26 cellular contexts compared by ENCODE assay signal in the genomic region with DNA sequence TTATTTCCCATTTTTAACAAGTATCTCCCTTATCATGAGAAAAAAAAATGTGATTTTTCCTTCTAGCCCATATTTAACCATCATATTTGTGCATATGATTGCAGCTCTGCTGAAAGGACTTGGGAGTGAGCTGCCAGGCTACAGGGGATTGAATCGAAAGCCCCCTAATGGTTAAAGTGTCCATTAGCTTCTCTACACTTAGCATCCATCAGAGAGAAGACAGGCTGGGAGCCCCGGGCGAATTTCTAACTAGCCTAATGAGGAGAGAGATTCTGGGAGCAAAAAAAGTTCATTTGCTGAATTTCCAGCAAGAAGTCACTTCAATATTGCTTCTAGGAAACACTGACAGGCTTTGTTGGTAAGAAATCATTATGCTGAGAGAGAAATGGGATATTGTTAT.
"Had no signal": no experiment of that assay in that cellular context is flagged by ENCODE, and none has a peak within 500 bp of the region (broad histone marks: within the 10 kb centered on the region; RNA-seq: fewer than 3 reads in every experiment).

No MANE protein-coding gene starts in this region.

- H3K27me3 ChIP-seq: breast epithelium, Peyer's patch, SJCRH30 had no signal

- H3K36me3 ChIP-seq: breast epithelium, Peyer's patch, SJCRH30 had no signal

- H3K36me3 Mint-ChIP-seq: activated naive CD4-positive, alpha-beta T cell treated with anti-CD3 and anti-CD28 coated beads, Interleukin-2, amount 50 U/mL, for 24 hours had no signal

- H3K4me1 Mint-ChIP-seq: activated naive CD4-positive, alpha-beta T cell treated with anti-CD3 and anti-CD28 coated beads, Interleukin-2, amount 50 U/mL, for 24 hours had no signal

- H3K9me3 ChIP-seq: breast epithelium, Peyer's patch, SJCRH30 had no signal

- ATAC-seq: activated CD8-positive, alpha-beta T cell treated with anti-CD3 and anti-CD28 coated beads, Interleukin-2, amount 10 ng/mL, durations not matched to agents 7 days and 5 days had no signal

- H3K4me1 ChIP-seq: breast epithelium, Peyer's patch, SJCRH30 had no signal

- H3K27ac ChIP-seq: breast epithelium, Peyer's patch, RWPE1, SJCRH30 had no signal

- DNase-seq: activated CD4-positive, alpha-beta T cell treated with anti-CD3 and anti-CD28 coated beads for 48 hours; activated CD4-positive, alpha-beta T cell treated with anti-CD3 and anti-CD28 coated beads, Interleukin-2, amount 50 U/mL, for 4 hours; activated CD4-positive, CD25-positive, alpha-beta regulatory T cell treated with anti-CD3 and anti-CD28 coated beads, Interleukin-2, amount 50 U/mL, for 72 hours; activated CD8-positive, alpha-beta memory T cell treated with anti-CD3 and anti-CD28 coated beads, Interleukin-2, amount 50 U/mL, for 48 hours; activated CD8-positive, alpha-beta T cell treated with anti-CD3 and anti-CD28 coated beads, Interleukin-2, amount 10 ng/mL, durations not matched to agents 7 days and 5 days; activated effector memory CD4-positive, alpha-beta T cell treated with Interleukin-2 at 50 U/mL for 16 hours; activated naive CD4-positive, alpha-beta T cell; activated T-cell treated with anti-CD3 and anti-CD28 coated beads, Interleukin-2, amount 50 U/mL, for 1 hour; aorta; caudate nucleus; Kasumi-1; NCI-H1048; NCI-H146; NCI-H187 treated with DMSO at 0.1 percent for 48 hours; NCI-H2081 treated with DMSO at 0.1 percent for 48 hours; NCI-H2171; NCI-H226; NCI-H526; Peyer's patch; Right ventricle myocardium superior; SJCRH30 had no signal

- H3K4me3 ChIP-seq: breast epithelium, Peyer's patch, SJCRH30 had no signal

- H3K27ac Mint-ChIP-seq: activated CD8-positive, alpha-beta T cell treated with anti-CD3 and anti-CD28 coated beads, Interleukin-2, amount 10 ng/mL, durations not matched to agents 7 days and 5 days; activated naive CD4-positive, alpha-beta T cell treated with anti-CD3 and anti-CD28 coated beads, Interleukin-2, amount 50 U/mL, for 24 hours; activated T-helper 1 cell treated with anti-CD3 and anti-CD28 coated beads, Interleukin-12 subunit alpha, Interleukin-12 subunit beta, Interleukin-2, Interleukin-4 antibody, amounts not matched to agents 30 ng/mL and 10 ng/mL and 1 ng/mL, durations not matched to agents 14 hours and 24 hours and 36 hours; T-helper 1 cell treated with Interleukin-12 subunit alpha and Interleukin-12 subunit beta and Interleukin-4 antibody, amounts not matched to agents 30 μg/mL and 1 μg/mL, for 36 hours had no signal

- H3K27me3 Mint-ChIP-seq: activated naive CD4-positive, alpha-beta T cell treated with anti-CD3 and anti-CD28 coated beads, Interleukin-2, amount 50 U/mL, for 24 hours had no signal

- H3K4me3 Mint-ChIP-seq: activated CD8-positive, alpha-beta T cell treated with anti-CD3 and anti-CD28 coated beads, Interleukin-2, amount 10 ng/mL, durations not matched to agents 7 days and 5 days; activated naive CD4-positive, alpha-beta T cell treated with anti-CD3 and anti-CD28 coated beads, Interleukin-2, amount 50 U/mL, for 24 hours; activated T-helper 1 cell treated with anti-CD3 and anti-CD28 coated beads, Interleukin-12 subunit alpha, Interleukin-12 subunit beta, Interleukin-2, Interleukin-4 antibody, amounts not matched to agents 30 ng/mL and 10 ng/mL and 1 ng/mL, durations not matched to agents 14 hours and 24 hours and 36 hours; T-helper 1 cell treated with Interleukin-12 subunit alpha and Interleukin-12 subunit beta and Interleukin-4 antibody, amounts not matched to agents 30 μg/mL and 1 μg/mL, for 36 hours had no signal
